9 cellular contexts compared by ENCODE assay signal in the genomic region with DNA sequence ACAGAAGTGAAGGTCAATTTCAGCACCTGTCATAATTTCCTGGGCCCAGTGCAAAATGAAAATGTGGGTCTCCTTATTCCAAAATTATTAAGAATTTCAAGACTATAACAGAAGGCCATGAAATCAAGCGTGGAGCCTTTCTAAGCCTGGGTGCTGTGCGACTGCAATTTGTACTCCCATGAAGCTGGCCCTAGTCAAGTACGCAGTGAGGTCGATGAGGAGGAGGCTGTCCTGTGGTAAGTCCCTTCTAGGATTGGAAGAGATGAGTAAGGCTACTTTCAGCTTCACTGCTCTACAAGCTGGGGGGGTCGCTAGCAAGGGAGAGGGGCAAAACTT. TPM values are rescaled to one million over a fixed set of nuclear protein-coding genes. Genes with fewer than 3 reads are reported as not detected.
DNase-seq lines count a peak whose midpoint lies in the region; ATAC-seq, FAIRE-seq and TF ChIP-seq lines count a peak whose summit lies in the region.
"Had no signal": no experiment of that assay in that cellular context is flagged by ENCODE, and none has a peak within 500 bp of the region (broad histone marks: within the 10 kb centered on the region; RNA-seq: fewer than 3 reads in every experiment).

No MANE protein-coding gene starts in this region.

- H3K9me3 Mint-ChIP-seq in CD14-positive monocyte (no peaks in the 10 kb centered on the region), type B pancreatic cell (no peaks in the 10 kb centered on the region)

- H3K79me2 ChIP-seq in GM12878 (ENCODE audit: control insufficient read depth, insufficient read depth, low read length): peaks cover 28% of the 10 kb centered on the region

- H3K27ac Mint-ChIP-seq in CD14-positive monocyte: peak overlapping the region; percentile 25 to 95 (median 92)
- H3K27ac Mint-ChIP-seq in type B pancreatic cell: peak overlapping the region; percentile 92

- H3K4me3 ChIP-seq in GM12878 (peak overlapping the region; percentile 67), right lobe of liver (peak overlapping the region; percentile 87 to 99 (median 94))

- H3K36me3 ChIP-seq in GM12878 (ENCODE audit: control insufficient read depth in 2 of 2, insufficient read depth in 2 of 2, low read length in 1 of 2) (peaks cover 4 to 11% of the 10 kb centered on the region in 2 experiments), right lobe of liver (peaks cover 0 to 26% (median 12%) of the 10 kb centered on the region in 4 donors)

- POLR2A ChIA-PET in GM12878 (lab: Charles Lee): interaction anchor here (0.7 to 2.6 kb wide), 2 partner anchors 18 to 21 kb away, joined by 3 to 12 read pairs; partner anchors contain the start of gene GPATCH3

- H3K4me1 Mint-ChIP-seq in CD14-positive monocyte (peaks cover 20% of the 10 kb centered on the region), type B pancreatic cell (ENCODE audit: unreplicated experiment) (peaks cover 26% of the 10 kb centered on the region)

- 18% methylated on average over 5 of the region's 5 CpGs for WGBS in GM12878 (ENCODE audit: insufficient coverage, insufficient replicate concordance, low lambda C conversion rate, missing lambda C conversion rate)
- 6% methylated on average over 3 of the region's 5 CpGs for WGBS in right lobe of liver (ENCODE audit: insufficient coverage, low coverage, low lambda C conversion rate, missing lambda C conversion rate)

- RAD21 ChIA-PET in GM12878 (lab: Charles Lee; ENCODE audit: unreplicated experiment): interaction anchor here (1.4 kb wide), 1 partner anchor 20 kb away, joined by 3 read pairs; the partner anchor contains the start of gene GPATCH3

- CTCF ChIA-PET in GM12878 (lab: Yijun Ruan, JAX): interaction anchor here (1.0 kb wide), 1 partner anchor 191 kb away, joined by 3 read pairs; no protein-coding TSS in a partner anchor

- FAIRE-seq in GM12878 (lab: Jason Lieb, UNC): no peak

- peak overlapping the region; percentile 91 to 96 for H3K4me3 Mint-ChIP-seq in CD14-positive monocyte
- H3K4me3 Mint-ChIP-seq in type B pancreatic cell: peak overlapping the region; percentile 93

- SMC1A ChIA-PET in GM12878 (lab: Charles Lee; ENCODE audit: uncharacterized antibody, unreplicated experiment): interaction anchor here (0.6 to 2.0 kb wide), 4 partner anchors 10 to 326 kb away, joined by 3 to 11 read pairs (median 4); partner anchors contain the start of gene GPATCH3

- TF ChIP-seq EP300 in GM12878 (IDR thresholded peaks at IDR 0.05; ENCODE audit: borderline replicate concordance in 1 of 2, control insufficient read depth in 1 of 2, low read depth in 2 of 2, low read length in 2 of 2): no peak

- H3K36me3 Mint-ChIP-seq in CD14-positive monocyte (peaks cover 9 to 25% of the 10 kb centered on the region in 2 donors), type B pancreatic cell (peaks cover 12% of the 10 kb centered on the region)

- peak overlapping the region; percentile 99 for H3K4me2 ChIP-seq in GM12878 (ENCODE audit: control insufficient read depth, insufficient read depth)

- BruUV-seq in GM12878 (replicated peaks; lab: Mats Ljungman, UMichigan): no TSS peak

- DNase-seq in CD14-positive monocyte (ENCODE audit: low spot score) (no peak), GM12878 (ENCODE audit: low read depth, low spot score) (no peak), right lobe of liver (no peak), type B pancreatic cell (ENCODE audit: extremely low spot score, unreplicated experiment) (no peak), hepatic stellate cell (ENCODE audit: low spot score) (no peak), activated gamma-delta T cell treated with Interleukin-2 at 50 U/mL for 16 hours (no peak), NCI-H526 treated with DMSO at 0.1 percent for 48 hours (lab: John Stamatoyannopoulos, UW) (no peak)

- no peak for TF ChIP-seq RAD21 in GM12878 (IDR thresholded peaks at IDR 0.05; ENCODE audit: insufficient read depth, low read depth, low read length)

- no peak for TF ChIP-seq CTCF in CD14-positive monocyte (IDR thresholded peaks at IDR 0.05)
- TF ChIP-seq CTCF in GM12878 (IDR thresholded peaks at IDR 0.05 in 2 of 3, conservative IDR thresholded peaks at IDR 0.05 in 1 of 3; ENCODE audit: control insufficient read depth in 2 of 3, extremely low read depth in 1 of 3, insufficient read depth in 1 of 3, low read depth in 3 of 3, low read length in 3 of 3): no peak
- TF ChIP-seq CTCF in right lobe of liver (IDR thresholded peaks at IDR 0.05): no peak
- no peak for TF ChIP-seq CTCF in type B pancreatic cell (conservative IDR thresholded peaks at IDR 0.05)

- H3K9me3 ChIP-seq in GM12878 (replicated peaks; ENCODE audit: control insufficient read depth, insufficient read depth, low read length): no peaks in the 10 kb centered on the region
- H3K9me3 ChIP-seq in right lobe of liver: no peaks in the 10 kb centered on the region

- H3K27me3 Mint-ChIP-seq in CD14-positive monocyte (ENCODE audit: low read depth in 3 of 3) (peaks cover 0 to 3% (median 3%) of the 10 kb centered on the region in 3 donors), type B pancreatic cell (no peaks in the 10 kb centered on the region)

- in situ Hi-C loops in GM12878 (cut with MboI): no loop called here

- H4K20me1 ChIP-seq in GM12878 (ENCODE audit: control insufficient read depth, insufficient read depth): no peaks in the 10 kb centered on the region; the same call in 1 of the 2 replicates

- H3K4me1 ChIP-seq in GM12878 (ENCODE audit: control insufficient read depth, insufficient read depth, low read length) (peaks cover 5% of the 10 kb centered on the region; the same call in 1 of the 2 replicates), right lobe of liver (peaks cover 0 to 27% (median 6%) of the 10 kb centered on the region in 4 donors)

- peak overlapping the region; percentile 97 for H2AFZ ChIP-seq in GM12878 (ENCODE audit: control insufficient read depth, low read depth, low read length)

- H3K27ac ChIP-seq in GM12878 (ENCODE audit: control insufficient read depth, insufficient read depth) (peak overlapping the region; percentile 36; the same call in 1 of the 2 replicates), right lobe of liver (peak overlapping the region; percentile 94)

- TF ChIP-seq POLR2A in GM12878 (IDR thresholded peaks at IDR 0.05; ENCODE audit: low read depth, low read length): no peak
- no peak for TF ChIP-seq POLR2A in right lobe of liver (IDR thresholded peaks at IDR 0.05)

- ATAC-seq in HG03103 (IDR thresholded peaks at IDR 0.05; ENCODE audit: low read depth, unreplicated experiment) (peak; percentile 17), GM12878 (peak; percentile 29), right lobe of liver (peak; percentile 26 to 51 (median 36))

- H3K9ac ChIP-seq in GM12878 (ENCODE audit: control insufficient read depth, insufficient read depth, low read length): peak overlapping the region; percentile 84; the same call in 1 of the 2 replicates

- H3K27me3 ChIP-seq in GM12878 (replicated peaks in 1 of 2; ENCODE audit: control insufficient read depth in 2 of 2, insufficient read depth in 2 of 2, low read length in 1 of 2) (no peaks in the 10 kb centered on the region), right lobe of liver (no peaks in the 10 kb centered on the region)

- intact Hi-C loops in CD14-positive monocyte (cut with micrococcal nuclease): no loop called here
- intact Hi-C loops in GM12878 (cut with micrococcal nuclease; ENCODE audit: unreplicated experiment): no loop called here
- intact Hi-C loops in right lobe of liver (cut with DNase I): no loop called here

RNA-seq across cellular contexts. Expression of gene NUDC, which starts 0.4 kb away (rescaled TPM):
- 10 to 100 TPM; 47.4 to 58.3 TPM for polyA plus RNA-seq in CD14-positive monocyte
- total RNA-seq in GM12878 (2013; cell fraction: nucleolus; rRNA removed): 12.9 and 13.5 TPM in 2 replicates
- 71.4 and 76.0 TPM in 2 replicates for total RNA-seq in GM12878 (2014; rRNA removed)
- 50.3 and 58.7 TPM in 2 replicates for total RNA-seq in GM12878 (2014; rRNA removed; fragmentation: Illumina TruSeq; extraction: Trizol)
- 75.4 and 77.6 TPM in 2 replicates for total RNA-seq in GM12878 (2021)
- polyA plus RNA-seq in GM12878 (2011; ENCODE audit: low read depth): 31.8 TPM
- polyA plus RNA-seq in GM12878 (2011; rRNA removed): 15.8 and 34.9 TPM in 2 replicates
- polyA plus RNA-seq in GM12878 (2011; cell fraction: cytosol; rRNA removed): 32.2 and 32.5 TPM in 2 replicates
- polyA plus RNA-seq in GM12878 (2011; cell fraction: nucleus; rRNA removed): 23.3 and 33.8 TPM in 2 replicates
- polyA plus RNA-seq in GM12878 (2012): 52.6 and 59.8 TPM in 2 replicates
- 39.3 and 76.3 TPM in 2 replicates for polyA plus RNA-seq in GM12878 (2014; fragmentation: Illumina TruSeq; extraction: Trizol)
- 10 to 100 TPM in 1 of 2 experiments, 1 to 10 TPM in 1; 5.5 to 15.1 TPM for polyA plus RNA-seq in GM12878 (2014; fragmentation: Nextera tagmentation; extraction: Ambion mirVana)
- polyA plus RNA-seq in GM12878 (2014; rRNA removed): 51.8 and 58.8 TPM in 2 replicates
- 100 to 1,000 TPM; 208 to 227 TPM for polyA plus RNA-seq in GM12878 (2016; fragmentation: Nextera tagmentation; extraction: Ambion mirVana)
- 17.4 TPM in 2 replicates for polyA minus RNA-seq in GM12878 (2011; rRNA and poly(A)+ RNA removed)
- 22.2 and 24.5 TPM in 2 replicates for polyA minus RNA-seq in GM12878 (2011; cell fraction: cytosol; rRNA and poly(A)+ RNA removed)
- 6.3 and 18.1 TPM in 2 replicates for polyA minus RNA-seq in GM12878 (2011; cell fraction: nucleus; rRNA and poly(A)+ RNA removed)
- 10 to 100 TPM; 40.9 to 60.8 (median 48.4) TPM for total RNA-seq in right lobe of liver
- 73.4 and 82.7 TPM in 2 replicates for total RNA-seq in type B pancreatic cell (ENCODE audit: low replicate concordance)

RNA-seq across cellular contexts. Expression of gene NR0B2, which starts 7.3 kb away (rescaled TPM):
- polyA plus RNA-seq in CD14-positive monocyte (not detected), GM12878 (2011; rRNA removed) (not detected in 2 replicates), GM12878 (2014; fragmentation: Illumina TruSeq; extraction: Trizol) (not detected in 2 replicates), GM12878 (2014; fragmentation: Nextera tagmentation; extraction: Ambion mirVana) (not detected), GM12878 (2014; rRNA removed) (not detected in 2 replicates), GM12878 (2016; fragmentation: Nextera tagmentation; extraction: Ambion mirVana) (not detected)
- not detected in 2 replicates for total RNA-seq in GM12878 (2013; cell fraction: nucleolus; rRNA removed)
- total RNA-seq in GM12878 (2014; rRNA removed) (not detected in 2 replicates), GM12878 (2014; rRNA removed; fragmentation: Illumina TruSeq; extraction: Trizol) (not detected in 2 replicates), GM12878 (2021) (not detected in 2 replicates), right lobe of liver (10 to 100 TPM; 25.6 to 69.6 (median 43.0) TPM), type B pancreatic cell (ENCODE audit: low replicate concordance) (6.8 and 7.2 TPM in 2 replicates)
- polyA plus RNA-seq in GM12878 (2011; ENCODE audit: low read depth): not detected
- polyA plus RNA-seq in GM12878 (2011; cell fraction: cytosol; rRNA removed): not detected in 2 replicates
- polyA plus RNA-seq in GM12878 (2011; cell fraction: nucleus; rRNA removed): 0.19 TPM in 1 of 2 replicates, not detected in the other
- polyA plus RNA-seq in GM12878 (2012): not detected in 2 replicates
- not detected in 2 replicates for polyA minus RNA-seq in GM12878 (2011; rRNA and poly(A)+ RNA removed)
- polyA minus RNA-seq in GM12878 (2011; cell fraction: cytosol; rRNA and poly(A)+ RNA removed): not detected in 2 replicates
- polyA minus RNA-seq in GM12878 (2011; cell fraction: nucleus; rRNA and poly(A)+ RNA removed): not detected in 2 replicates
- total RNA-seq: pulmonary artery endothelial cell had no signal

RNA-seq across cellular contexts. Expression of gene GPATCH3, which starts 20.8 kb away (rescaled TPM):
- polyA plus RNA-seq in CD14-positive monocyte (10 to 100 TPM; 10.7 to 11.8 TPM), GM12878 (2011; rRNA removed) (2.5 and 4.5 TPM in 2 replicates), GM12878 (2014; fragmentation: Illumina TruSeq; extraction: Trizol) (4.8 and 7.8 TPM in 2 replicates), GM12878 (2014; fragmentation: Nextera tagmentation; extraction: Ambion mirVana) (1 to 10 TPM in 1 of 2 experiments, under 1 TPM in 1; 0.56 to 2.9 TPM), GM12878 (2014; rRNA removed) (9.6 and 11.8 TPM in 2 replicates), GM12878 (2016; fragmentation: Nextera tagmentation; extraction: Ambion mirVana) (10 to 100 TPM; 11.2 to 12.9 TPM)
- 5.0 and 6.4 TPM in 2 replicates for total RNA-seq in GM12878 (2013; cell fraction: nucleolus; rRNA removed)
- total RNA-seq in GM12878 (2014; rRNA removed) (9.2 and 10.1 TPM in 2 replicates), GM12878 (2014; rRNA removed; fragmentation: Illumina TruSeq; extraction: Trizol) (5.8 and 7.5 TPM in 2 replicates), GM12878 (2021) (11.5 and 13.4 TPM in 2 replicates), right lobe of liver (1 to 10 TPM; 6.0 to 8.1 (median 7.1) TPM), type B pancreatic cell (ENCODE audit: low replicate concordance) (19.2 and 23.7 TPM in 2 replicates)
- 3.8 TPM for polyA plus RNA-seq in GM12878 (2011; ENCODE audit: low read depth)
- polyA plus RNA-seq in GM12878 (2011; cell fraction: cytosol; rRNA removed): 4.8 and 5.7 TPM in 2 replicates
- polyA plus RNA-seq in GM12878 (2011; cell fraction: nucleus; rRNA removed): 6.6 and 11.2 TPM in 2 replicates
- 6.0 and 9.2 TPM in 2 replicates for polyA plus RNA-seq in GM12878 (2012)
- polyA minus RNA-seq in GM12878 (2011; rRNA and poly(A)+ RNA removed): 2.6 and 6.1 TPM in 2 replicates
- 3.1 and 4.3 TPM in 2 replicates for polyA minus RNA-seq in GM12878 (2011; cell fraction: cytosol; rRNA and poly(A)+ RNA removed)
- polyA minus RNA-seq in GM12878 (2011; cell fraction: nucleus; rRNA and poly(A)+ RNA removed): 3.7 and 7.3 TPM in 2 replicates

RNA-seq across cellular contexts. Expression of gene GPN2, which starts 31.0 kb away (rescaled TPM):
- 10 to 100 TPM in 1 of 2 donors, 1 to 10 TPM in 1; 9.6 to 15.9 TPM for polyA plus RNA-seq in CD14-positive monocyte
- 24.6 and 26.1 TPM in 2 replicates for total RNA-seq in GM12878 (2013; cell fraction: nucleolus; rRNA removed)
- 17.6 and 20.6 TPM in 2 replicates for total RNA-seq in GM12878 (2014; rRNA removed)
- total RNA-seq in GM12878 (2014; rRNA removed; fragmentation: Illumina TruSeq; extraction: Trizol): 12.2 and 15.8 TPM in 2 replicates
- 41.1 and 47.8 TPM in 2 replicates for total RNA-seq in GM12878 (2021)
- polyA plus RNA-seq in GM12878 (2011; ENCODE audit: low read depth): 13.2 TPM
- polyA plus RNA-seq in GM12878 (2011; rRNA removed): 28.3 and 61.4 TPM in 2 replicates
- polyA plus RNA-seq in GM12878 (2011; cell fraction: cytosol; rRNA removed): 36.2 and 80.1 TPM in 2 replicates
- polyA plus RNA-seq in GM12878 (2011; cell fraction: nucleus; rRNA removed): 46.9 and 50.6 TPM in 2 replicates
- 17.1 and 27.9 TPM in 2 replicates for polyA plus RNA-seq in GM12878 (2012)
- polyA plus RNA-seq in GM12878 (2014; fragmentation: Illumina TruSeq; extraction: Trizol): 15.3 and 17.7 TPM in 2 replicates
- 10 to 100 TPM in 1 of 2 experiments, 1 to 10 TPM in 1; 8.3 to 17.4 TPM for polyA plus RNA-seq in GM12878 (2014; fragmentation: Nextera tagmentation; extraction: Ambion mirVana)
- 28.9 and 32.7 TPM in 2 replicates for polyA plus RNA-seq in GM12878 (2014; rRNA removed)
- polyA plus RNA-seq in GM12878 (2016; fragmentation: Nextera tagmentation; extraction: Ambion mirVana): 10 to 100 TPM; 51.1 to 59.7 TPM
- 57.9 and 58.4 TPM in 2 replicates for polyA minus RNA-seq in GM12878 (2011; rRNA and poly(A)+ RNA removed)
- 22.7 and 26.0 TPM in 2 replicates for polyA minus RNA-seq in GM12878 (2011; cell fraction: cytosol; rRNA and poly(A)+ RNA removed)
- 16.3 and 21.7 TPM in 2 replicates for polyA minus RNA-seq in GM12878 (2011; cell fraction: nucleus; rRNA and poly(A)+ RNA removed)
- 10 to 100 TPM in 4 of 6 experiments, 1 to 10 TPM in 2; 5.6 to 18.3 (median 15.3) TPM for total RNA-seq in right lobe of liver
- 28.7 and 35.1 TPM in 2 replicates for total RNA-seq in type B pancreatic cell (ENCODE audit: low replicate concordance)

RNA-seq across cellular contexts. Expression of gene KDF1, which starts 39.2 kb away (rescaled TPM):
- polyA plus RNA-seq in CD14-positive monocyte: not detected
- total RNA-seq in GM12878 (2013; cell fraction: nucleolus; rRNA removed): not detected in 2 replicates
- 0.27 TPM in 1 of 2 replicates, not detected in the other for total RNA-seq in GM12878 (2014; rRNA removed)
- not detected in 2 replicates for total RNA-seq in GM12878 (2014; rRNA removed; fragmentation: Illumina TruSeq; extraction: Trizol)
- 0.24 TPM in 1 of 2 replicates, not detected in the other for total RNA-seq in GM12878 (2021)
- not detected for polyA plus RNA-seq in GM12878 (2011; ENCODE audit: low read depth)
- 0.04 TPM in 1 of 2 replicates, not detected in the other for polyA plus RNA-seq in GM12878 (2011; rRNA removed)
- not detected in 2 replicates for polyA plus RNA-seq in GM12878 (2011; cell fraction: cytosol; rRNA removed)
- polyA plus RNA-seq in GM12878 (2011; cell fraction: nucleus; rRNA removed): not detected in 2 replicates
- polyA plus RNA-seq in GM12878 (2012): 0.28 and 0.38 TPM in 2 replicates
- 0.03 TPM in 1 of 2 replicates, not detected in the other for polyA plus RNA-seq in GM12878 (2014; fragmentation: Illumina TruSeq; extraction: Trizol)
- not detected for polyA plus RNA-seq in GM12878 (2014; fragmentation: Nextera tagmentation; extraction: Ambion mirVana)
- polyA plus RNA-seq in GM12878 (2014; rRNA removed): not detected in 2 replicates
- polyA plus RNA-seq in GM12878 (2016; fragmentation: Nextera tagmentation; extraction: Ambion mirVana): under 1 TPM in 1 of 2 experiments, not detected in 1; 0.13 TPM
- polyA minus RNA-seq in GM12878 (2011; rRNA and poly(A)+ RNA removed): not detected in 2 replicates
- not detected in 2 replicates for polyA minus RNA-seq in GM12878 (2011; cell fraction: cytosol; rRNA and poly(A)+ RNA removed)
- not detected in 2 replicates for polyA minus RNA-seq in GM12878 (2011; cell fraction: nucleus; rRNA and poly(A)+ RNA removed)
- 1 to 10 TPM; 1.1 to 4.1 (median 2.5) TPM for total RNA-seq in right lobe of liver
- total RNA-seq in type B pancreatic cell (ENCODE audit: low replicate concordance): 12.2 and 26.9 TPM in 2 replicates
- total RNA-seq: pulmonary artery endothelial cell had no signal
